ENCODE assay signal across 20 cellular contexts in genomic region chr10:8543361-8544056, GRCh38.
A peak's percentile ranks its signal among the peaks of the same experiment; 100 is the strongest.
DNase-seq lines count a peak whose midpoint lies in the region; ATAC-seq, FAIRE-seq and TF ChIP-seq lines count a peak whose summit lies in the region.
"Had no signal": no experiment of that assay in that cellular context is flagged by ENCODE, and none has a peak within 500 bp of the region (broad histone marks: within the 10 kb centered on the region; RNA-seq: fewer than 3 reads in every experiment).

No MANE protein-coding gene starts in this region.

- DNase-seq in HEK293T (ENCODE audit: extremely low spot score) (peak; percentile 16), PC-9 (peak; percentile 68 to 85), keratinocyte (ENCODE audit: low read depth, low spot score) (no peak), ureter (ENCODE audit: low spot score) (peak; percentile 80), RPMI8226 (no peak)
- DNase-seq in activated T-cell treated with anti-CD3 and anti-CD28 coated beads, Interleukin-2, amount 50 U/mL, for 24 hours = no peak
- DNase-seq: activated CD4-positive, alpha-beta T cell treated with anti-CD3 and anti-CD28 coated beads for 1 hour; effector CD4-positive, alpha-beta T cell; EL; H7; naive thymus-derived CD8-positive, alpha-beta T cell; NCI-H1048; NCI-H748 treated with DMSO at 0.1 percent for 48 hours; spleen; stimulated activated naive CD4-positive, alpha-beta T cell had no signal

- H3K4me3 ChIP-seq in PC-9 = no peak overlapping the region; the same call in 1 of the 2 replicates
- H3K4me3 ChIP-seq in keratinocyte (ENCODE audit: control insufficient read depth in 2 of 3, extremely low read depth in 1 of 3, insufficient read depth in 2 of 3, low read depth in 1 of 3, low read length in 3 of 3) = no peak overlapping the region
- H3K4me3 ChIP-seq: spleen had no signal

- FAIRE-seq in keratinocyte (lab: Jason Lieb, UNC) = no peak

- ATAC-seq in HG03196 (IDR thresholded peaks at IDR 0.05; ENCODE audit: unreplicated experiment) = no peak
- ATAC-seq: activated naive CD4-positive, alpha-beta T cell treated with anti-CD3 and anti-CD28 coated beads, Interleukin-2, amount 50 U/mL, for 72 hours; Right ventricle myocardium inferior had no signal

- peaks cover 14% of the 10 kb centered on the region for H3K4me1 Mint-ChIP-seq in activated T-cell treated with anti-CD3 and anti-CD28 coated beads, Interleukin-2, amount 50 U/mL, for 24 hours (ENCODE audit: low read depth)
- H3K4me1 Mint-ChIP-seq: CD14-positive monocyte had no signal

- H3K27me3 Mint-ChIP-seq in activated T-cell treated with anti-CD3 and anti-CD28 coated beads, Interleukin-2, amount 50 U/mL, for 24 hours = no peaks in the 10 kb centered on the region
- H3K27me3 Mint-ChIP-seq: naive thymus-derived CD8-positive, alpha-beta T cell; progenitor cell of endocrine pancreas had no signal

- H3K9me3 Mint-ChIP-seq in activated T-cell treated with anti-CD3 and anti-CD28 coated beads, Interleukin-2, amount 50 U/mL, for 24 hours = peaks cover 6% of the 10 kb centered on the region

- TF ChIP-seq CTCF in PC-9 (conservative IDR thresholded peaks at IDR 0.05) (no peak), keratinocyte (optimal IDR thresholded peaks at IDR 0.05 in 1 of 3, IDR thresholded peaks at IDR 0.05 in 1 of 3, conservative IDR thresholded peaks at IDR 0.05 in 1 of 3; ENCODE audit: extremely low read depth in 1 of 3, insufficient read depth in 2 of 3, low read length in 3 of 3) (no peak)

- H3K4me2 ChIP-seq in PC-9 (peak overlapping the region; percentile 65), keratinocyte (ENCODE audit: control insufficient read depth, extremely low read depth, insufficient read depth, low read depth, low read length) (peak overlapping the region; percentile 47)

- peaks cover 29% of the 10 kb centered on the region for H3F3A ChIP-seq in PC-9 (ENCODE audit: insufficient read depth, low read depth)

- no peaks in the 10 kb centered on the region for H4K20me1 ChIP-seq in PC-9 (ENCODE audit: insufficient read depth)
- H4K20me1 ChIP-seq in keratinocyte (ENCODE audit: control insufficient read depth, extremely low read depth, insufficient read depth, low read length) = no peaks in the 10 kb centered on the region

- H2AFZ ChIP-seq in PC-9 = 0 out of 2 replicates have a peak overlapping the region, but pooled peaks have one; percentile 5
- H2AFZ ChIP-seq in keratinocyte (ENCODE audit: control insufficient read depth, low read length) = no peak overlapping the region

- H3K9me2 ChIP-seq in PC-9 (ENCODE audit: insufficient read depth) = no peaks in the 10 kb centered on the region

- no peak overlapping the region for H3K4me3 Mint-ChIP-seq in activated T-cell treated with anti-CD3 and anti-CD28 coated beads, Interleukin-2, amount 50 U/mL, for 24 hours
- H3K4me3 Mint-ChIP-seq: CD14-positive monocyte; naive thymus-derived CD8-positive, alpha-beta T cell had no signal

- no peaks in the 10 kb centered on the region for H3K9me1 ChIP-seq in keratinocyte (ENCODE audit: control insufficient read depth, extremely low read depth, insufficient read depth, low read length)

- H3K27me3 ChIP-seq in PC-9 (ENCODE audit: insufficient read depth, low read depth) (no peaks in the 10 kb centered on the region), keratinocyte (ENCODE audit: control insufficient read depth, extremely low read depth, insufficient read depth, low read length) (no peaks in the 10 kb centered on the region)
- H3K27me3 ChIP-seq: spleen had no signal

- H3K9me3 ChIP-seq in PC-9 (ENCODE audit: insufficient read depth, low read depth) = peaks cover 11% of the 10 kb centered on the region; the same call in 1 of the 2 replicates
- H3K9me3 ChIP-seq in keratinocyte (ENCODE audit: control insufficient read depth, low read depth, low read length) = no peaks in the 10 kb centered on the region

- no TSS peak for BruUV-seq in PC-9 (replicated peaks; lab: Mats Ljungman, UMichigan)

- H3K27ac ChIP-seq in PC-9 (peak overlapping the region; percentile 99), keratinocyte (ENCODE audit: control insufficient read depth, insufficient read depth, low read length) (peak overlapping the region; percentile 25)
- H3K27ac ChIP-seq: spleen had no signal

- CTCF ChIA-PET in HEK293T (lab: Yijun Ruan, JAX) = interaction anchor here (0.9 kb wide), 1 partner anchor 11 kb away, joined by 3 read pairs; no protein-coding TSS in a partner anchor
- CTCF ChIA-PET in PC-9 (lab: Charles Lee) = no interaction called here

- POLR2A ChIA-PET in HEK293T (lab: Yijun Ruan, JAX) (no interaction called here), PC-9 (lab: Charles Lee; ENCODE audit: unreplicated experiment) (interaction anchor here (0.6 to 0.7 kb wide), 2 partner anchors 9 to 39 kb away, joined by 3 to 12 read pairs; no protein-coding TSS in a partner anchor)

- H3K79me2 ChIP-seq in PC-9 (ENCODE audit: low read depth) = no peaks in the 10 kb centered on the region
- H3K79me2 ChIP-seq in keratinocyte (ENCODE audit: control insufficient read depth, insufficient read depth, low read length) = no peaks in the 10 kb centered on the region

- no peaks in the 10 kb centered on the region for H3K36me3 ChIP-seq in PC-9 (ENCODE audit: low read depth)
- H3K36me3 ChIP-seq in keratinocyte (ENCODE audit: control insufficient read depth in 2 of 2, extremely low read depth in 1 of 2, insufficient read depth in 2 of 2, low read length in 2 of 2) = no peaks in the 10 kb centered on the region
- H3K36me3 ChIP-seq: spleen had no signal

- H3K4me1 ChIP-seq in PC-9 (replicated peaks; ENCODE audit: insufficient read depth) (peaks cover 39% of the 10 kb centered on the region), keratinocyte (ENCODE audit: control insufficient read depth, extremely low read depth, insufficient read depth, low read length) (peaks cover 14% of the 10 kb centered on the region)
- H3K4me1 ChIP-seq: spleen had no signal

- dilution Hi-C loops in keratinocyte (cut with MboI; ENCODE audit: extremely low pct_ligation_motif_present, low sequenced_read_pairs) = no loop called here

- H3K9ac ChIP-seq in keratinocyte (ENCODE audit: control insufficient read depth, extremely low read depth, insufficient read depth, low read length) = no peak overlapping the region

- intact Hi-C loops in PC-9 (cut with micrococcal nuclease; ENCODE audit: unreplicated experiment) = loop anchor here (1.0 to 10.0 kb wide), 5 partner anchors 37 to 489 kb away; partner anchors contain the start of gene GATA3

- no peak overlapping the region for H3K27ac Mint-ChIP-seq in activated T-cell treated with anti-CD3 and anti-CD28 coated beads, Interleukin-2, amount 50 U/mL, for 24 hours
- H3K27ac Mint-ChIP-seq: CD14-positive monocyte; naive thymus-derived CD8-positive, alpha-beta T cell; progenitor cell of endocrine pancreas had no signal

- no peaks in the 10 kb centered on the region for H3K36me3 Mint-ChIP-seq in activated T-cell treated with anti-CD3 and anti-CD28 coated beads, Interleukin-2, amount 50 U/mL, for 24 hours (ENCODE audit: low read depth)
- H3K36me3 Mint-ChIP-seq: activated naive CD4-positive, alpha-beta T cell treated with anti-CD3 and anti-CD28 coated beads, Interleukin-2, amount 50 U/mL, for 72 hours; CD14-positive monocyte had no signal

TF ChIP-seq in HEK293T, 16 proteins besides CTCF, POLR2A, EP300 and RAD21:
- TF ChIP-seq PKNOX1 (IDR thresholded peaks at IDR 0.05) = no peak
- TF ChIP-seq FOXM1 (IDR thresholded peaks at IDR 0.05; ENCODE audit: borderline replicate concordance) = no peak
- TF ChIP-seq HDGF (IDR thresholded peaks at IDR 0.05; ENCODE audit: borderline replicate concordance) = no peak
- TF ChIP-seq FOXA1 (IDR thresholded peaks at IDR 0.05) = no peak
- TF ChIP-seq SP1 (IDR thresholded peaks at IDR 0.05) = no peak
- no peak for TF ChIP-seq L3MBTL2 (conservative IDR thresholded peaks at IDR 0.05)

Comparison
In these comparisons a context has a peak if more than half of its experiments do, and no peak if none do; other contexts are left out.
1. DNase-seq: peak in HEK293T (single experiment), PC-9 (2 of 2) and ureter (single experiment); none in keratinocyte (single experiment), RPMI8226 (single experiment) and activated T-cell treated with anti-CD3 and anti-CD28 coated beads, Interleukin-2, amount 50 U/mL, for 24 hours (single experiment).